In the genomic region with DNA sequence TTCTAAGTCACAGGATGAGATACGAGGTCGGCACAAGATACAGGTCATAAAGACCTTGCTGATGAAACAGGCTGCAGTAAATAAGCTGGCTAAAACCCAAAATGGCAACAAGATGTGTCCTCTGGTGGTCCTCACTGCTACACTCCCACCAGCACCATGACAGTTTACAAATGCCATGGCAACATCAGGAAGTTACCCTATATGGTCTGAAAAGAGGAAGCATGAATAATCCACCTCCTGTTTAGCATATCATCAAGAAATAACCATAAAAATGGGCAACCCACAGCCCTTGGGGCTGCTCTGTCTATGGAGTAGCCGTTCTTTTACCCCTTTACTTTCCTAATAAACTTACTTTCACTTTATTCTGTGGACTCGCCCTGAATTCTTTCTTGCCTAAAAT, we compare ENCODE assay signal across 8 cellular contexts.
DNase-seq lines count a peak whose midpoint lies in the region; ATAC-seq and TF ChIP-seq lines count a peak whose summit lies in the region.
"Not testable (repeated sequence)": the region's sequence is repeated elsewhere in the genome, so short reads cannot be mapped to it uniquely, and the experiment has no call there.

No MANE protein-coding gene starts in this region.

- H3K4me2 ChIP-seq in BLaER1, result 0 out of 2 replicates have a peak overlapping the region, but pooled peaks have one; percentile 18

- intact Hi-C loops in ascending aorta (cut with DNase I), result loop anchor here (5.0 kb wide), 1 partner anchor 648 kb away; a partner anchor contains a TSS
- intact Hi-C loops in sciatic nerve (cut with DNase I); vagina (cut with DNase I): not testable (repeated sequence)

- H3K9ac ChIP-seq in BLaER1, result not testable (repeated sequence)

- not testable (repeated sequence) for H3K27ac ChIP-seq in BLaER1, ascending aorta
- H3K27ac ChIP-seq in HL-60 (replicated peaks), result 0 out of 2 replicates have a peak overlapping the region, but pooled peaks have one; percentile 20
- H3K27ac ChIP-seq in vagina, result peak overlapping the region; percentile 64

- ATAC-seq in sciatic nerve, result not testable (repeated sequence)

- not testable (repeated sequence) for H3K9me3 ChIP-seq in BLaER1, ascending aorta, vagina

- not testable (repeated sequence) for TF ChIP-seq CTCF in HL-60 (IDR thresholded peaks at IDR 0.05; ENCODE audit: insufficient read depth, low read length); ascending aorta (IDR thresholded peaks at IDR 0.05); fibroblast of villous mesenchyme (IDR thresholded peaks at IDR 0.05; ENCODE audit: insufficient read depth, low read depth, low read length); vagina (IDR thresholded peaks at IDR 0.05)

- H3K4me3 ChIP-seq in BLaER1; HL-60 (replicated peaks; ENCODE audit: insufficient read depth, low read length); fibroblast of villous mesenchyme (ENCODE audit: low read depth, low read length): not testable (repeated sequence)
- peak overlapping the region; percentile 24 to 57 for H3K4me3 ChIP-seq in ascending aorta
- H3K4me3 ChIP-seq in vagina, result peak overlapping the region in 1 of 2 donors; percentile 34

- DNase-seq in HL-60 (ENCODE audit: low read depth in 1 of 2, low spot score in 1 of 2); ascending aorta (ENCODE audit: low spot score in 2 of 2); vagina (ENCODE audit: extremely low spot score in 2 of 2): not testable (repeated sequence)
- DNase-seq in NAMALWA (ENCODE audit: low spot score) (peak; percentile 62), OCI-M1 (lab: John Stamatoyannopoulos, UW) (peak; percentile 32), fibroblast of villous mesenchyme (ENCODE audit: low read depth) (peak; percentile 32), sciatic nerve (ENCODE audit: low spot score) (peak; percentile 3)

- not testable (repeated sequence) for H3K36me3 ChIP-seq in BLaER1, ascending aorta, vagina

- H4K20me1 ChIP-seq in BLaER1, result not testable (repeated sequence)

- not testable (repeated sequence) for TF ChIP-seq POLR2A in vagina (IDR thresholded peaks at IDR 0.05)

- H3K4me1 ChIP-seq in BLaER1 (peaks cover 64% of the 10 kb centered on the region), vagina (peaks cover 29% of the 10 kb centered on the region)
- not testable (repeated sequence) for H3K4me1 ChIP-seq in ascending aorta

- not testable (repeated sequence) for H3K27me3 ChIP-seq in BLaER1; HL-60 (ENCODE audit: insufficient read depth, poor library complexity, severe bottlenecking); ascending aorta; vagina
